ENCODE assay signal across 8 cellular contexts in genomic region chr1:181099152-181100014, GRCh38.
A peak's percentile ranks its signal among the peaks of the same experiment; 100 is the strongest.
DNase-seq lines count a peak whose midpoint lies in the region; ATAC-seq and TF ChIP-seq lines count a peak whose summit lies in the region.

No MANE protein-coding gene starts in this region.

- peaks cover 17 to 30% of the 10 kb centered on the region in 2 donors for H3K36me3 Mint-ChIP-seq in stimulated activated naive B cell treated with anti-CD40 and anti-IgM and Interleukin-4, amounts not matched to agents 10 μg/mL and 1 μg/mL and 100 μg/mL, for 72 hours

- peaks cover 88 to 99% (median 93%) of the 10 kb centered on the region in 10 experiments for H3K4me1 ChIP-seq in BLaER1 treated with 17β-estradiol and CSF1 and Interleukin-3, amounts not matched to agents 10 nM and 100 nM
- H3K4me1 ChIP-seq in OCI-LY3 (ENCODE audit: low read length) = peaks cover 96% of the 10 kb centered on the region

- H3K27ac ChIP-seq in BLaER1 treated with 17β-estradiol and CSF1 and Interleukin-3, amounts not matched to agents 10 nM and 100 nM = peak overlapping the region in 7 of 11 experiments; percentile 6 to 49 (median 38); a peak in 11 of 22 replicates
- peak overlapping the region; percentile 89 for H3K27ac ChIP-seq in OCI-LY3 (ENCODE audit: low read length)

- H3K4me2 ChIP-seq in BLaER1 treated with 17β-estradiol and CSF1 and Interleukin-3, amounts not matched to agents 10 nM and 100 nM = peak overlapping the region; percentile 43 to 99 (median 92)
- H3K4me2 ChIP-seq in OCI-LY3 (ENCODE audit: low read length) = peak overlapping the region; percentile 85

- ATAC-seq in GM18861 (IDR thresholded peaks at IDR 0.05; ENCODE audit: unreplicated experiment) (peak; percentile 48), HG03039 (IDR thresholded peaks at IDR 0.05; ENCODE audit: unreplicated experiment) (peak; percentile 57)
- ATAC-seq in stimulated activated naive B cell treated with anti-CD40 and anti-IgM and Interleukin-4, amounts not matched to agents 10 μg/mL and 1 μg/mL and 100 μg/mL, for 72 hours (replicated peaks) = peak; percentile 84 to 88

- peak overlapping the region; percentile 74 to 79 for H3K4me3 Mint-ChIP-seq in stimulated activated naive B cell treated with anti-CD40 and anti-IgM and Interleukin-4, amounts not matched to agents 10 μg/mL and 1 μg/mL and 100 μg/mL, for 72 hours

- no peak overlapping the region for H3K4me3 ChIP-seq in BLaER1 treated with 17β-estradiol and CSF1 and Interleukin-3, amounts not matched to agents 10 nM and 100 nM
- H3K4me3 ChIP-seq in OCI-LY3 (ENCODE audit: low read length) = peak overlapping the region; percentile 62
- H3K4me3 ChIP-seq in choroid plexus epithelial cell (ENCODE audit: low read depth, low read length) = no peak overlapping the region

- no peaks in the 10 kb centered on the region for H3K9me3 Mint-ChIP-seq in stimulated activated naive B cell treated with anti-CD40 and anti-IgM and Interleukin-4, amounts not matched to agents 10 μg/mL and 1 μg/mL and 100 μg/mL, for 72 hours

- H3K4me1 Mint-ChIP-seq in stimulated activated naive B cell treated with anti-CD40 and anti-IgM and Interleukin-4, amounts not matched to agents 10 μg/mL and 1 μg/mL and 100 μg/mL, for 72 hours = peaks cover 65 to 96% of the 10 kb centered on the region in 2 donors

- H3K36me3 ChIP-seq in BLaER1 treated with 17β-estradiol and CSF1 and Interleukin-3, amounts not matched to agents 10 nM and 100 nM = peaks cover 0 to 11% (median 8%) of the 10 kb centered on the region in 11 experiments; a peak in 13 of 22 replicates
- H3K36me3 ChIP-seq in OCI-LY3 (replicated peaks; ENCODE audit: low read depth, low read length) = peaks cover 26% of the 10 kb centered on the region

- H3K9ac ChIP-seq in BLaER1 treated with 17β-estradiol and CSF1 and Interleukin-3, amounts not matched to agents 10 nM and 100 nM = peak overlapping the region in 4 of 11 experiments; percentile 13 to 30 (median 18); a peak in 6 of 22 replicates
- peak overlapping the region; percentile 62 for H3K9ac ChIP-seq in OCI-LY3 (ENCODE audit: low read length)

- H3K27ac Mint-ChIP-seq in stimulated activated naive B cell treated with anti-CD40 and anti-IgM and Interleukin-4, amounts not matched to agents 10 μg/mL and 1 μg/mL and 100 μg/mL, for 72 hours = peak overlapping the region; percentile 97

- H2AFZ ChIP-seq in OCI-LY3 (ENCODE audit: low read depth, low read length) = no peak overlapping the region

- H3K79me2 ChIP-seq in OCI-LY3 (ENCODE audit: low read length) = peaks cover 34% of the 10 kb centered on the region

- H3K9me3 ChIP-seq in BLaER1 treated with 17β-estradiol and CSF1 and Interleukin-3, amounts not matched to agents 10 nM and 100 nM (replicated peaks in 1 of 11) = no peaks in the 10 kb centered on the region
- H3K9me3 ChIP-seq in OCI-LY3 (ENCODE audit: insufficient read depth, low read length) = no peaks in the 10 kb centered on the region

- no peaks in the 10 kb centered on the region for H3K27me3 ChIP-seq in BLaER1 treated with 17β-estradiol and CSF1 and Interleukin-3, amounts not matched to agents 10 nM and 100 nM
- H3K27me3 ChIP-seq in OCI-LY3 (ENCODE audit: low read depth, low read length) = 0 out of 2 replicates have a peak, but pooled peaks cover 5% of the 10 kb centered on the region

- no peaks in the 10 kb centered on the region for H3K27me3 Mint-ChIP-seq in stimulated activated naive B cell treated with anti-CD40 and anti-IgM and Interleukin-4, amounts not matched to agents 10 μg/mL and 1 μg/mL and 100 μg/mL, for 72 hours

- DNase-seq in choroid plexus epithelial cell (ENCODE audit: low read depth) (peak; percentile 72), COLO668 (lab: John Stamatoyannopoulos, UW; ENCODE audit: unreplicated experiment) (no peak), anterior cingulate cortex (lab: John Stamatoyannopoulos, UW) (no peak)
- DNase-seq in stimulated activated naive B cell treated with anti-CD40 and anti-IgM and Interleukin-4, amounts not matched to agents 10 μg/mL and 1 μg/mL and 100 μg/mL, for 72 hours = peak; percentile 39

- peaks cover 8 to 29% (median 18%) of the 10 kb centered on the region in 11 experiments; a peak in 20 of 22 replicates for H4K20me1 ChIP-seq in BLaER1 treated with 17β-estradiol and CSF1 and Interleukin-3, amounts not matched to agents 10 nM and 100 nM
- H4K20me1 ChIP-seq in OCI-LY3 (ENCODE audit: insufficient read depth, low read length) = peaks cover 36% of the 10 kb centered on the region

- no peak for TF ChIP-seq CTCF in OCI-LY3 (IDR thresholded peaks at IDR 0.05; ENCODE audit: low read depth, low read length)
- TF ChIP-seq CTCF in choroid plexus epithelial cell (conservative IDR thresholded peaks at IDR 0.05; ENCODE audit: low read depth, low read length) = no peak

Comparison
In these comparisons a context has a peak if more than half of its experiments do, and no peak if none do; other contexts are left out.
1. DNase-seq: peak in choroid plexus epithelial cell (single experiment) and stimulated activated naive B cell treated with anti-CD40 and anti-IgM and Interleukin-4, amounts not matched to agents 10 μg/mL and 1 μg/mL and 100 μg/mL, for 72 hours (single experiment); none in COLO668 (single experiment) and anterior cingulate cortex (0 of 58).
2. Peak in every context shown above with its lines, with median percentiles within 50 percentile points of each other: ATAC-seq.